ENCODE assay signal across 33 cellular contexts in the genomic region with DNA sequence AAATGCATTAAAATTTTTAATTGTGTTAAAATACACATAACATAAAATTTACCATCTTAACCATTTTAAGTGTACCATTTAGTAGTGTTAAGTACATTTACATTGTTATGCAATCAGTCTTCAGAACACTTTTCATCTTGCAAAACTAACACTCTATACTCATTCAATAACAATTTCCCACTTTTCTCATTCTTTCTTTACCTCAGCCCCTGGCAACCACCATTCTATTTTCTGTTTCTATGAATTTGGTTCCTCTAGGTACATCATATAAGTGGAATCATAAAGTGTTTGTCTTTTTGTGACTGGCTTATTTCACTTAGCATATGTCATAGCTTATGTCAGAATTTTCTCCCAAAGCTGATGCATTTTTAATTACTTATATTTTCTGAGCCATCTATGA.
"Had no signal": no experiment of that assay in that cellular context is flagged by ENCODE, and none has a peak within 500 bp of the region (broad histone marks: within the 10 kb centered on the region; RNA-seq: fewer than 3 reads in every experiment).

No MANE protein-coding gene starts in this region.

- H3K9me3 ChIP-seq: ascending aorta, MG63 had no signal

- H3K27ac ChIP-seq: ascending aorta, cardiac muscle cell, PC-9, RWPE1 had no signal

- H3K27me3 ChIP-seq: ascending aorta, cardiac muscle cell, MG63 had no signal

- DNase-seq: activated CD4-positive, alpha-beta T cell treated with anti-CD3 and anti-CD28 coated beads, Interleukin-2, amount 10 ng/mL, durations not matched to agents 24 days and 14 days; activated CD4-positive, alpha-beta T cell treated with anti-CD3 and anti-CD28 coated beads, Interleukin-2, amount 50 U/mL, for 4 hours; activated CD8-positive, alpha-beta memory T cell treated with anti-CD3 and anti-CD28 coated beads, Interleukin-2, amount 50 U/mL, for 4 hours; activated effector memory CD4-positive, alpha-beta T cell treated with anti-CD3 and anti-CD28 coated beads, Interleukin-2, amount 50 U/mL, for 16 hours; activated naive CD4-positive, alpha-beta T cell; activated naive CD4-positive, alpha-beta T cell treated with anti-CD3 and anti-CD28 coated beads, Interleukin-2, amount 50 U/mL, for 16 hours; activated naive CD8-positive, alpha-beta T cell treated with anti-CD3 and anti-CD28 coated beads for 36 hours; activated T-cell treated with anti-CD3 and anti-CD28 coated beads for 4 hours; activated T-cell treated with anti-CD3 and anti-CD28 coated beads, Interleukin-2, amount 50 U/mL, for 4 hours; amygdala; Kasumi-1; KG1; MG63; NCI-H1048; NCI-H1105 treated with DMSO at 0.1 percent for 48 hours; NCI-H1436; NCI-H1694; NCI-H1930; NCI-H2081 treated with DMSO at 0.1 percent for 48 hours; NCI-H345; NK-92 treated with Interleukin-12 subunit alpha and Interleukin-12 subunit beta, amount 100 ng/mL, for 24 hours; PC-9; SIG-M5; T-cell; T-helper 2 cell; T-helper 9 cell had no signal

- FAIRE-seq: RCC 7860 had no signal

- H3K4me1 ChIP-seq: ascending aorta had no signal

- H2AFZ ChIP-seq: PC-9 had no signal

- H3K4me3 ChIP-seq: ascending aorta, cardiac muscle cell, MG63, PC-9 had no signal

- H3K4me2 ChIP-seq: PC-9 had no signal

- ATAC-seq: activated T-cell treated with anti-CD3 and anti-CD28 coated beads, Interleukin-2, amount 50 U/mL, for 4 hours; activated T-helper 17 cell treated with anti-CD3 and anti-CD28 coated beads, Interleukin-2, amount 50 U/mL, for 72 hours; Right ventricle myocardium inferior; SK-N-SH treated with all-trans-retinoic acid at 6 μM for 48 hours; T-cell had no signal
